29 cellular contexts compared by ENCODE assay signal in genomic region chr12:124208469-124208868, GRCh38.
"Had no signal": no experiment of that assay in that cellular context is flagged by ENCODE, and none has a peak within 500 bp of the region (broad histone marks: within the 10 kb centered on the region; RNA-seq: fewer than 3 reads in every experiment).

No MANE protein-coding gene starts in this region.

- H3K27me3 ChIP-seq: gastroesophageal sphincter, hepatocyte, left lung, ovary, tibial nerve, upper lobe of left lung, uterus had no signal

- H3K4me2 ChIP-seq: hepatocyte had no signal

- H3K4me1 Mint-ChIP-seq: naive B cell; stimulated activated memory B cell treated with anti-CD40 and anti-IgM and Interleukin-4, amounts not matched to agents 10 μg/mL and 1 μg/mL and 100 μg/mL, for 72 hours had no signal

- H2AFZ ChIP-seq: hepatocyte had no signal

- H3K4me3 ChIP-seq: coronary artery, gastroesophageal sphincter, hepatocyte, left lung, mucosa of descending colon, ovary, psoas muscle, skin epidermis, spleen, thoracic aorta, tibial nerve, upper lobe of left lung, uterus had no signal

- H3K9me3 ChIP-seq: ovary had no signal

- H3K27ac ChIP-seq: coronary artery, foreskin keratinocyte, gastroesophageal sphincter, heart left ventricle, hepatocyte, left lung, ovary, psoas muscle, skin epidermis, spleen, thoracic aorta, tibial nerve, upper lobe of left lung, uterus had no signal

- H3K36me3 ChIP-seq: gastroesophageal sphincter, heart left ventricle, left lung, ovary, spleen, thoracic aorta, tibial nerve, upper lobe of left lung, uterus had no signal

- H3K4me1 ChIP-seq: gastroesophageal sphincter, heart left ventricle, left lung, psoas muscle, spleen, tibial nerve, upper lobe of left lung, uterus had no signal

- H3K79me2 ChIP-seq: hepatocyte had no signal

- H3K36me3 Mint-ChIP-seq: stimulated activated memory B cell treated with anti-CD40 and anti-IgM and Interleukin-4, amounts not matched to agents 10 μg/mL and 1 μg/mL and 100 μg/mL, for 72 hours had no signal

- DNase-seq: dermis blood vessel endothelial cell; effector memory CD4-positive, alpha-beta T cell; foreskin keratinocyte; heart left ventricle; kidney; left cardiac atrium; left lung; mesenchymal stem cell; mucosa of descending colon; naive B cell; occipital lobe; ovary; psoas muscle; right cardiac atrium; spleen; stimulated activated CD4-positive, alpha-beta T cell treated with anti-CD3 and anti-CD28 coated beads, Interleukin-4, amount 100 ng/mL, for 4 hours; stimulated activated naive CD8-positive, alpha-beta T cell treated with anti-CD3 and anti-CD28 coated beads, Interleukin-15, Interleukin-2, amounts not matched to agents 100 U/mL and 50 U/mL, for 24 hours; substantia nigra; uterus had no signal

- ATAC-seq: foreskin keratinocyte; gastroesophageal sphincter; left lung; mucosa of descending colon; natural killer cell treated with Interleukin-12 subunit alpha and Interleukin-12 subunit beta and Interleukin-15 and Interleukin-18, amount 100 ng/mL, for 72 hours; psoas muscle; stimulated activated memory B cell treated with anti-CD40 and anti-IgM and Interleukin-4, amounts not matched to agents 10 μg/mL and 1 μg/mL and 100 μg/mL, for 72 hours; stimulated activated naive CD8-positive, alpha-beta T cell treated with anti-CD3 and anti-CD28 coated beads, Interleukin-15, Interleukin-2, amounts not matched to agents 100 U/mL and 50 U/mL, for 24 hours had no signal

- H3K4me3 Mint-ChIP-seq: mesothelial cell of epicardium; naive B cell; natural killer cell treated with Interleukin-12 subunit alpha and Interleukin-12 subunit beta and Interleukin-15 and Interleukin-18, amount 100 ng/mL, for 72 hours; stimulated activated memory B cell treated with anti-CD40 and anti-IgM and Interleukin-4, amounts not matched to agents 10 μg/mL and 1 μg/mL and 100 μg/mL, for 72 hours had no signal

- H3K27ac Mint-ChIP-seq: mesothelial cell of epicardium; naive B cell; natural killer cell treated with Interleukin-12 subunit alpha and Interleukin-12 subunit beta and Interleukin-15 and Interleukin-18, amount 100 ng/mL, for 72 hours; stimulated activated memory B cell treated with anti-CD40 and anti-IgM and Interleukin-4, amounts not matched to agents 10 μg/mL and 1 μg/mL and 100 μg/mL, for 72 hours had no signal
